In the genomic region with DNA sequence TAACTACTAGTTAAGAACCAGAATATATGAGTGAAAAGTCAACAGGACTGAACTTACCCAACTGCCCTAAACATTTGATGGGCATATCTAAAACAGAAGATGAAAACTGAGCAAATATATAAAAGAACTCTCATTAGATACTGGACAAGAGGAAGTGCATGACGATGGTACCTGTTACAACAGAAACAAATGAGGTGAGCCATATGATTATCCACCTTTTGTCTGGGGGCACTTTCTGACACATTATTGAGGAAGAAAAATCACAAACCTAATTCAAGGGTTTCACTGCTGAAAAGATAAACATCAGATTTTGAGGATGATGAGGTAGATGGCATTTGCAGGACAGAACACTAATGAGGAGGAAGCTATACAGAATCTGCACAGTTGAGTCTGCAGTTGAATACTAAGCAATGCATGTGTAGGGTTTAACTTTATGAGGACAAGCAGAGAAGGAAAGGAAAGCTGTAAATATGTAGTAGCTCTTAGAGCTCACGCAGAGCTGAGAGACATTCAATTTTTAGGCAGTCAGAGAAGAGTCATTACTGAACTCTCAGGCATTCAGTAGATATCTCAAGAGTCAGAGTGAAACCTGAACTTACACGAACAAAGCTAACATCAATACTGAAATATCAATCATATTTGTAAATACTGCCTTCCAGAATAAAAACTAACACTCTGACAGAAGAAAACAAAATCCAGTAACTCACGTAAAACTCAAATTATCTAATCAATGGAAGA, we compare ENCODE assay signal across 12 cellular contexts.
DNase-seq lines count a peak whose midpoint lies in the region; ATAC-seq, FAIRE-seq and TF ChIP-seq lines count a peak whose summit lies in the region.
"Had no signal": no experiment of that assay in that cellular context is flagged by ENCODE, and none has a peak within 500 bp of the region (broad histone marks: within the 10 kb centered on the region; RNA-seq: fewer than 3 reads in every experiment).

No MANE protein-coding gene starts in this region.

- H2AFZ ChIP-seq in KMS-11 (ENCODE audit: low read depth) = peak overlapping the region; percentile 36; the same call in 1 of the 2 replicates

- peaks cover 75% of the 10 kb centered on the region for H3K4me1 ChIP-seq in KMS-11 (ENCODE audit: low read depth, poor library complexity, severe bottlenecking)
- no peaks in the 10 kb centered on the region for H3K4me1 ChIP-seq in CD8-positive, alpha-beta T cell (ENCODE audit: insufficient read depth, low read length)

- no peaks in the 10 kb centered on the region for H3K27me3 Mint-ChIP-seq in CD8-positive, alpha-beta T cell (ENCODE audit: low read depth)
- H3K27me3 Mint-ChIP-seq in HFFc6 (ENCODE audit: insufficient read depth) = peaks cover 1% of the 10 kb centered on the region

- no peaks in the 10 kb centered on the region; the same call in 1 of the 2 replicates for H4K20me1 ChIP-seq in KMS-11 (ENCODE audit: insufficient read depth)

- no peak for TF ChIP-seq POLR2A in GM12891 (IDR thresholded peaks at IDR 0.05; ENCODE audit: low read depth, low read length)

- H3K36me3 ChIP-seq in KMS-11 (ENCODE audit: insufficient read depth) = no peaks in the 10 kb centered on the region
- H3K36me3 ChIP-seq in CD8-positive, alpha-beta T cell (ENCODE audit: insufficient read depth, low read length) = no peaks in the 10 kb centered on the region

- TF ChIP-seq CTCF in KMS-11 (conservative IDR thresholded peaks at IDR 0.05; ENCODE audit: low read depth, low read length) (no peak), HFFc6 (IDR thresholded peaks at IDR 0.05) (no peak)
- no peak for TF ChIP-seq CTCF in CD8-positive, alpha-beta T cell (IDR thresholded peaks at IDR 0.05)

- H3K4me3 ChIP-seq in KMS-11 (IDR thresholded peaks at IDR 0.05; ENCODE audit: insufficient read depth, low read depth, low read length) = no peak overlapping the region
- H3K4me3 ChIP-seq in CD8-positive, alpha-beta T cell (ENCODE audit: low read depth, low read length) = no peak overlapping the region

- ATAC-seq in GM19328 (IDR thresholded peaks at IDR 0.05; ENCODE audit: unreplicated experiment) = peak; percentile 82
- ATAC-seq in HG02852 (IDR thresholded peaks at IDR 0.05; ENCODE audit: unreplicated experiment) = peak; percentile 92
- ATAC-seq in CD8-positive, alpha-beta T cell = no peak

- peaks cover 37% of the 10 kb centered on the region for H3K9me3 Mint-ChIP-seq in CD8-positive, alpha-beta T cell
- H3K9me3 Mint-ChIP-seq in HFFc6 = peaks cover 38% of the 10 kb centered on the region

- no peak overlapping the region for H3K4me3 Mint-ChIP-seq in CD8-positive, alpha-beta T cell
- no peak overlapping the region for H3K4me3 Mint-ChIP-seq in HFFc6

- H3K4me1 Mint-ChIP-seq in CD8-positive, alpha-beta T cell (ENCODE audit: low read depth) = peaks cover 9% of the 10 kb centered on the region
- peaks cover 32% of the 10 kb centered on the region for H3K4me1 Mint-ChIP-seq in HFFc6 (ENCODE audit: low read depth)

- peak; percentile 94 for FAIRE-seq in GM12891 (lab: Jason Lieb, UNC)

- H3K27me3 ChIP-seq in KMS-11 (ENCODE audit: insufficient read depth, low read depth) = no peaks in the 10 kb centered on the region
- no peaks in the 10 kb centered on the region for H3K27me3 ChIP-seq in CD8-positive, alpha-beta T cell (ENCODE audit: insufficient read depth, low read length)

- H3K9ac ChIP-seq in KMS-11 = peak overlapping the region; percentile 51; the same call in 1 of the 2 replicates

- peaks cover 84% of the 10 kb centered on the region for H3K36me3 Mint-ChIP-seq in CD8-positive, alpha-beta T cell
- H3K36me3 Mint-ChIP-seq in HFFc6 (ENCODE audit: low read depth) = peaks cover 72% of the 10 kb centered on the region

- CTCF ChIA-PET in CD8-positive, alpha-beta T cell (lab: Charles Lee) = no interaction called here

- H3K9me3 ChIP-seq in CD8-positive, alpha-beta T cell (ENCODE audit: low read length) = no peaks in the 10 kb centered on the region

- H3K27ac Mint-ChIP-seq in CD8-positive, alpha-beta T cell = no peak overlapping the region
- H3K27ac Mint-ChIP-seq in HFFc6 = no peak overlapping the region

- H3K4me2 ChIP-seq in KMS-11 = peak overlapping the region; percentile 76

- peak; percentile 20 for DNase-seq in GM12891 (ENCODE audit: insufficient read length, low spot score)
- DNase-seq in CD8-positive, alpha-beta T cell = no peak
- no peak for DNase-seq in NCI-H526 treated with DMSO at 0.1 percent for 48 hours (lab: John Stamatoyannopoulos, UW)
- no peak for DNase-seq in mesenteric fat pad (ENCODE audit: low spot score)
- DNase-seq in HFFc6 = no peak
- DNase-seq: caudate nucleus; foreskin fibroblast; NCI-H1436 treated with DMSO at 0.1 percent for 48 hours; stimulated activated CD4-positive, alpha-beta T cell treated with anti-CD3 and anti-CD28 coated beads, Interleukin-12 subunit alpha, Interleukin-12 subunit beta, amount 100 ng/mL, for 4 hours had no signal

- intact Hi-C loops in CD8-positive, alpha-beta T cell (cut with DNase I, micrococcal nuclease) = no loop called here

- H3K27ac ChIP-seq in KMS-11 = peak overlapping the region; percentile 80
- H3K27ac ChIP-seq in CD8-positive, alpha-beta T cell (ENCODE audit: low read depth, low read length) = no peak overlapping the region

- no peaks in the 10 kb centered on the region for H3K79me2 ChIP-seq in KMS-11 (ENCODE audit: insufficient read depth, low read depth)

- POLR2A ChIA-PET in CD8-positive, alpha-beta T cell (lab: Charles Lee) = interaction anchor here (0.5 kb wide), 1 partner anchor 673 kb away, joined by 3 read pairs; no protein-coding TSS in a partner anchor

TF ChIP-seq in GM12891, 5 proteins besides CTCF, POLR2A, EP300 and RAD21:
- peak; percentile 75 for TF ChIP-seq SPI1 (IDR thresholded peaks at IDR 0.05; ENCODE audit: low read depth, low read length)
- no peak for TF ChIP-seq TAF1 (IDR thresholded peaks at IDR 0.05; ENCODE audit: low read depth, low read length)
- TF ChIP-seq PAX5 (IDR thresholded peaks at IDR 0.05; ENCODE audit: insufficient read depth, low read length, severe bottlenecking) = no peak
- no peak for TF ChIP-seq POLR2AphosphoS5 (IDR thresholded peaks at IDR 0.05; ENCODE audit: low read depth, low read length)
- TF ChIP-seq POU2F2 (IDR thresholded peaks at IDR 0.05; ENCODE audit: low read depth, low read length) = no peak
